ENCODE assay signal across 8 cellular contexts in the genomic region with DNA sequence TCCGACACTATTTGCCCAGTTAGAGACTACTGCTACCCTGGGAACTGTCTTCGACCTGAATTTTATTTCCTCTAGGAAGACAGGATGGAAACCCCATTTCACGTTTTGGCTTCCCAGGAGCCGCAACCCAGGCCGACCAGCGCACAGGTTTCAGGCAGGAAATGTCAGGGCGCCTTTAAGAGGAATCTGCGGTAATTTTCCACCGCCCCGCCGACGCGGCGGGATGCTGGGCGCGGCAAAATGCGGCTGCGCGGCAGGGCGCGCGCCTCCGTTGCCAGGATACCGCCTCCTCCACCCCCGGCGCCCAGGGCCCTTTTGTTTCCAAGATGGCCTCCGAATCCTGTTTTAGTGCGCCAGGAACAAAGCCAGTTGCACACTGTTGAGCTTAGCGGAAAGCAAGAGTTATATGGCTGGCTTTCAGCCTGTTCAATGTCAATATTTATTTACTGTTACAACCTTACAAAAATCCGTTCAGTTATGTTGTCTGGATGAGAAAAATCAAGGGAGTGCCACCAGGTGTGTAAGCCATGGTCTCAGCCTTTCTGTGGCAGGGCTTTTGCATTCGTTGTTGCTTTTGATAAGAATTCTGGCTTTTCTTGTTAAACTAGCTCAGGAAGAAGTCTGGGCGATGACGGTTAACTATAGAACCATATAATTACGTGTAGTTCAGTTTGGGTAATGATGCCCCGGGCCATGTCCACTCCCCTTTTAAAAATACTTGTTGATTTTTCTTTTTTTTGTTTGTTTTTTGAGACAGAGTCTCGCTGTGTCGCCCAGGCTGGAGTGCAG.
DNase-seq lines count a peak whose midpoint lies in the region; ATAC-seq and TF ChIP-seq lines count a peak whose summit lies in the region.

No MANE protein-coding gene starts in this region.

- H3K4me3 ChIP-seq in ovary, result peak overlapping the region; percentile 38
- H3K4me3 ChIP-seq in thymus (ENCODE audit: low read length), result peak overlapping the region; percentile 61

- intact Hi-C loops in head of caudate nucleus (cut with DNase I), result no loop called here
- intact Hi-C loops in ovary (cut with DNase I), result no loop called here

- DNase-seq in NCI-H1092 (lab: John Stamatoyannopoulos, UW) (peak; percentile 85), head of caudate nucleus (peak; percentile 83 to 97 (median 94)), ovary (peak; percentile 89 to 94 (median 91))
- peak; percentile 79 to 91 for DNase-seq in activated naive CD4-positive, alpha-beta T cell treated with anti-CD3 and anti-CD28 coated beads, Interleukin-2, amount 50 U/mL, for 72 hours (ENCODE audit: low spot score in 2 of 2)

- H3K27ac ChIP-seq in ovary, result peak overlapping the region in 1 of 2 donors; percentile 50
- H3K27ac ChIP-seq in thymus (ENCODE audit: low read depth), result peak overlapping the region; percentile 93

- no peaks in the 10 kb centered on the region for H3K36me3 Mint-ChIP-seq in activated naive CD4-positive, alpha-beta T cell treated with anti-CD3 and anti-CD28 coated beads, Interleukin-2, amount 50 U/mL, for 72 hours

- peak; percentile 36 for TF ChIP-seq POLR2A in GM10847 (IDR thresholded peaks at IDR 0.05; ENCODE audit: extremely low read depth, insufficient read length)
- TF ChIP-seq POLR2A in ovary (IDR thresholded peaks at IDR 0.05), result peak; percentile 59

- H3K27me3 ChIP-seq in ovary (no peaks in the 10 kb centered on the region), thymus (ENCODE audit: control insufficient read depth, insufficient read depth) (no peaks in the 10 kb centered on the region)

- 12 to 13% (median 12%) methylated on average over 37 of the region's 37 CpGs for WGBS in ovary, 3 donors
- WGBS in thymus, result 15% methylated on average over 37 of the region's 37 CpGs

- peaks cover 2% of the 10 kb centered on the region for H3K4me1 ChIP-seq in ovary (ENCODE audit: insufficient read depth)
- H3K4me1 ChIP-seq in thymus (ENCODE audit: control insufficient read depth, insufficient read depth, low read length), result peaks cover 32% of the 10 kb centered on the region

- peak; percentile 29 for TF ChIP-seq EP300 in ovary (IDR thresholded peaks at IDR 0.05)

- H3K9me3 ChIP-seq in ovary, result no peaks in the 10 kb centered on the region
- H3K9me3 ChIP-seq in thymus (ENCODE audit: control insufficient read depth), result no peaks in the 10 kb centered on the region

- H3K36me3 ChIP-seq in ovary (no peaks in the 10 kb centered on the region), thymus (ENCODE audit: control insufficient read depth, insufficient read depth) (no peaks in the 10 kb centered on the region)

- ATAC-seq in HG02623 (IDR thresholded peaks at IDR 0.05; ENCODE audit: unreplicated experiment) (peak; percentile 88), SK-N-SH treated with all-trans-retinoic acid at 6 μM for 48 hours (peak; percentile 91)
- ATAC-seq in activated naive CD4-positive, alpha-beta T cell treated with anti-CD3 and anti-CD28 coated beads, Interleukin-2, amount 50 U/mL, for 72 hours, result peak; percentile 72 to 76

- H3K27ac Mint-ChIP-seq in activated naive CD4-positive, alpha-beta T cell treated with anti-CD3 and anti-CD28 coated beads, Interleukin-2, amount 50 U/mL, for 72 hours, result peak overlapping the region; percentile 97 to 99

- no peaks in the 10 kb centered on the region for H3K9me3 Mint-ChIP-seq in activated naive CD4-positive, alpha-beta T cell treated with anti-CD3 and anti-CD28 coated beads, Interleukin-2, amount 50 U/mL, for 72 hours

- TF ChIP-seq CTCF in ovary (IDR thresholded peaks at IDR 0.05), result no peak

TF ChIP-seq in SK-N-SH treated with all-trans-retinoic acid at 6 μM for 48 hours, 23 proteins besides CTCF, POLR2A, EP300 and RAD21:
- no peak for TF ChIP-seq TOX (CRISPR knock-in tag; IDR thresholded peaks at IDR 0.05; ENCODE audit: borderline replicate concordance)
- TF ChIP-seq ISL1 (CRISPR knock-in tag; IDR thresholded peaks at IDR 0.05), result no peak
- TF ChIP-seq, protein P1, sequence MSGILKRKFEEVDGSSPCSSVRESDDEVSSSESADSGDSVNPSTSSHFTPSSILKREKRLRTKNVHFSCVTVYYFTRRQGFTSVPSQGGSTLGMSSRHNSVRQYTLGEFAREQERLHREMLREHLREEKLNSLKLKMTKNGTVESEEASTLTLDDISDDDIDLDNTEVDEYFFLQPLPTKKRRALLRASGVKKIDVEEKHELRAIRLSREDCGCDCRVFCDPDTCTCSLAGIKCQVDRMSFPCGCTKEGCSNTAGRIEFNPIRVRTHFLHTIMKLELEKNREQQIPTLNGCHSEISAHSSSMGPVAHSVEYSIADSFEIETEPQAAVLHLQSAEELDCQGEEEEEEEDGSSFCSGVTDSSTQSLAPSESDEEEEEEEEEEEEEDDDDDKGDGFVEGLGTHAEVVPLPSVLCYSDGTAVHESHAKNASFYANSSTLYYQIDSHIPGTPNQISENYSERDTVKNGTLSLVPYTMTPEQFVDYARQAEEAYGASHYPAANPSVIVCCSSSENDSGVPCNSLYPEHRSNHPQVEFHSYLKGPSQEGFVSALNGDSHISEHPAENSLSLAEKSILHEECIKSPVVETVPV (CRISPR knock-in tag; IDR thresholded peaks at IDR 0.05), result no peak
